In genomic region chr5:9453480-9454011, GRCh38 we compare ENCODE assay signal across 25 cellular contexts.
A peak's percentile ranks its signal among the peaks of the same experiment; 100 is the strongest.
DNase-seq lines count a peak whose midpoint lies in the region; ATAC-seq, FAIRE-seq and TF ChIP-seq lines count a peak whose summit lies in the region.
"Had no signal": no experiment of that assay in that cellular context is flagged by ENCODE, and none has a peak within 500 bp of the region (broad histone marks: within the 10 kb centered on the region; RNA-seq: fewer than 3 reads in every experiment).

No MANE protein-coding gene starts in this region.

- no peak overlapping the region for H4K8ac ChIP-seq in mesendoderm (ENCODE audit: low read depth, low read length)

- ATAC-seq in GM18520 (IDR thresholded peaks at IDR 0.05; ENCODE audit: unreplicated experiment) = no peak
- ATAC-seq: CD8-positive, alpha-beta T cell; GM23338; PC-3 had no signal

- no peak overlapping the region for H4K5ac ChIP-seq in mesendoderm (ENCODE audit: low read length)

- DNase-seq in GM12892 (ENCODE audit: insufficient read length) (no peak), HFFc6 (no peak), mesendoderm (no peak), uterus (no peak), GM20000 (ENCODE audit: low spot score) (no peak), mesenteric fat pad (ENCODE audit: low spot score) (no peak)
- DNase-seq: Caco-2; CD8-positive, alpha-beta T cell; H9; MM.1S; NCI-H2029; NCI-H446; NCI-H524 treated with DMSO at 0.1 percent for 48 hours; NCI-H774; NK-92 treated with Interleukin-12 subunit alpha and Interleukin-12 subunit beta, amount 100 ng/mL, for 24 hours; Right ventricle myocardium superior had no signal

- TF ChIP-seq POLR2A in GM12892 (IDR thresholded peaks at IDR 0.05; ENCODE audit: low read depth, low read length) (no peak), uterus (IDR thresholded peaks at IDR 0.05) (no peak)

- H3K18ac ChIP-seq in mesendoderm (ENCODE audit: low read length) = no peak overlapping the region

- intact Hi-C loops in uterus (cut with DNase I; ENCODE audit: low total_unique reads) = no loop called here

- peaks cover 69% of the 10 kb centered on the region for H3K4me1 Mint-ChIP-seq in HFFc6 (ENCODE audit: low read depth)
- H3K4me1 Mint-ChIP-seq: B cell, IgD-negative memory B cell had no signal

- no peak overlapping the region for H2BK5ac ChIP-seq in mesendoderm (ENCODE audit: low read length)

- no peaks in the 10 kb centered on the region for H3K27me3 ChIP-seq in mesendoderm (ENCODE audit: insufficient read depth, low read length, poor library complexity)
- H3K27me3 ChIP-seq in skeletal muscle satellite cell (ENCODE audit: control insufficient read depth, insufficient read depth, low read length) = no peaks in the 10 kb centered on the region
- H3K27me3 ChIP-seq in uterus = no peaks in the 10 kb centered on the region

- peaks cover 2% of the 10 kb centered on the region for H3K79me2 ChIP-seq in mesendoderm (ENCODE audit: control insufficient read depth, insufficient read depth, low read length)

- H3K27me3 Mint-ChIP-seq in HFFc6 (ENCODE audit: insufficient read depth) = no peaks in the 10 kb centered on the region
- H3K27me3 Mint-ChIP-seq: B cell, IgD-negative memory B cell had no signal

- peaks cover 4% of the 10 kb centered on the region; the same call in 1 of the 2 replicates for H3K9me3 Mint-ChIP-seq in HFFc6

- H3K4me3 Mint-ChIP-seq in HFFc6 = peak overlapping the region; percentile 71
- H3K4me3 Mint-ChIP-seq: B cell; CD8-positive, alpha-beta T cell; GM23338; H9; IgD-negative memory B cell had no signal

- H3K36me3 ChIP-seq in mesendoderm (ENCODE audit: control insufficient read depth, insufficient read depth, low read length) = no peaks in the 10 kb centered on the region
- H3K36me3 ChIP-seq in skeletal muscle satellite cell (ENCODE audit: insufficient read depth, low read length) = no peaks in the 10 kb centered on the region
- H3K36me3 ChIP-seq in uterus = no peaks in the 10 kb centered on the region

- H3K27ac ChIP-seq in mesendoderm (ENCODE audit: low read depth, low read length) (no peak overlapping the region), uterus (no peak overlapping the region)
- H3K27ac ChIP-seq: C4-2B, KMS-11 had no signal

- H3K4me2 ChIP-seq in mesendoderm (ENCODE audit: low read length) (no peak overlapping the region), skeletal muscle satellite cell (ENCODE audit: low read length) (peak overlapping the region; percentile 55)
- H3K4me2 ChIP-seq: GM23338, KMS-11 had no signal

- no peak overlapping the region for H2BK120ac ChIP-seq in mesendoderm (ENCODE audit: low read depth, low read length)

- TF ChIP-seq CTCF in HFFc6 (IDR thresholded peaks at IDR 0.05) (no peak), uterus (IDR thresholded peaks at IDR 0.05) (no peak), GM20000 (IDR thresholded peaks at IDR 0.05; ENCODE audit: extremely low read depth, missing control alignments) (no peak)

- H3K23ac ChIP-seq in mesendoderm (ENCODE audit: low read length) = no peak overlapping the region

- H3K9ac ChIP-seq in mesendoderm (ENCODE audit: low read length) (no peak overlapping the region), skeletal muscle satellite cell (ENCODE audit: low read depth, low read length) (no peak overlapping the region)
- H3K9ac ChIP-seq: KMS-11 had no signal

- H3K79me1 ChIP-seq in mesendoderm (ENCODE audit: low read length) = peaks cover 18% of the 10 kb centered on the region

- H3K56ac ChIP-seq in mesendoderm (ENCODE audit: low read length) = no peak overlapping the region

- H3K36me3 Mint-ChIP-seq in HFFc6 (ENCODE audit: low read depth) = peaks cover 41% of the 10 kb centered on the region
- H3K36me3 Mint-ChIP-seq: CD8-positive, alpha-beta T cell; IgD-negative memory B cell had no signal

- FAIRE-seq in GM12892 (lab: Jason Lieb, UNC) = peak; percentile 9
- FAIRE-seq: G401.6 had no signal

- H3K27ac Mint-ChIP-seq in HFFc6 = peak overlapping the region; percentile 77
- H3K27ac Mint-ChIP-seq: B cell; CD8-positive, alpha-beta T cell; GM23338; H9; IgD-negative memory B cell had no signal

- H3K4ac ChIP-seq in mesendoderm (ENCODE audit: low read depth, low read length) = peak overlapping the region; percentile 47

- H2BK15ac ChIP-seq in mesendoderm (replicated peaks; ENCODE audit: low read depth) = no peak overlapping the region

- no peak overlapping the region for H3K4me3 ChIP-seq in mesendoderm (ENCODE audit: low read length)
- H3K4me3 ChIP-seq in skeletal muscle satellite cell (ENCODE audit: low read length) = no peak overlapping the region
- no peak overlapping the region for H3K4me3 ChIP-seq in uterus
- H3K4me3 ChIP-seq: GM23338 had no signal

- H3K9me3 ChIP-seq in skeletal muscle satellite cell (replicated peaks; ENCODE audit: low read length) = peaks cover 7% of the 10 kb centered on the region
- no peaks in the 10 kb centered on the region for H3K9me3 ChIP-seq in uterus
- H3K9me3 ChIP-seq: Caco-2 had no signal

- H2AK5ac ChIP-seq in mesendoderm (ENCODE audit: low read length) = no peak overlapping the region

- WGBS in mesendoderm (ENCODE audit: extremely low coverage, insufficient coverage, low lambda C conversion rate) = no CpG with 5 or more reads among the region's 2 CpGs

- H3K4me1 ChIP-seq in mesendoderm (ENCODE audit: control insufficient read depth, low read depth, low read length) = peaks cover 18% of the 10 kb centered on the region
- peaks cover 35% of the 10 kb centered on the region for H3K4me1 ChIP-seq in skeletal muscle satellite cell (ENCODE audit: control insufficient read depth, insufficient read depth, low read length)
- no peaks in the 10 kb centered on the region for H3K4me1 ChIP-seq in uterus
- H3K4me1 ChIP-seq: Caco-2 had no signal
